ENCODE assay signal across 1 cellular context in genomic region chr4:165328101-165328425, GRCh38.
TF ChIP-seq lines count a peak whose summit lies in the region.

No MANE protein-coding gene starts in this region.

TF ChIP-seq in IMR-90, 13 proteins besides CTCF, POLR2A, EP300 and RAD21 (continued from another document):
- TF ChIP-seq USF2 (IDR thresholded peaks at IDR 0.05; ENCODE audit: low read depth, low read length) = no peak
- no peak for TF ChIP-seq SMC3 (IDR thresholded peaks at IDR 0.05; ENCODE audit: low read depth, low read length)
- no peak for TF ChIP-seq ELK1 (IDR thresholded peaks at IDR 0.05; ENCODE audit: borderline replicate concordance, low read depth, low read length)
- TF ChIP-seq RCOR1 (IDR thresholded peaks at IDR 0.05; ENCODE audit: insufficient replicate concordance, low read length) = no peak
